In genomic region chrX:1051421-1051820, GRCh38 we compare ENCODE assay signal across 2 cellular contexts.
TF ChIP-seq lines count a peak whose summit lies in the region.

No MANE protein-coding gene starts in this region.

TF ChIP-seq in A549, 52 proteins besides CTCF, POLR2A, EP300 and RAD21:
- TF ChIP-seq HMGXB4 (CRISPR knock-in tag; IDR thresholded peaks at IDR 0.05; ENCODE audit: borderline replicate concordance) (no peak), JUNB (IDR thresholded peaks at IDR 0.05) (no peak), ATOH8 (CRISPR knock-in tag; IDR thresholded peaks at IDR 0.05; ENCODE audit: low read depth) (no peak), MAZ (IDR thresholded peaks at IDR 0.05; ENCODE audit: borderline replicate concordance, low read depth, low read length) (no peak), KDM1A (IDR thresholded peaks at IDR 0.05; ENCODE audit: low read depth) (peak; percentile 78; the same call in 1 of the 2 replicates)

TF ChIP-seq in HEK293, 187 proteins besides CTCF, POLR2A, EP300 and RAD21 (continued from another document):
- TF ChIP-seq PATZ1 (tag by site-specific recombination; IDR thresholded peaks at IDR 0.05) (no peak), ZNF146 (tag by site-specific recombination; IDR thresholded peaks at IDR 0.05) (peak; percentile 87)
